In genomic region chr9:127886401-127886972, GRCh38 we compare ENCODE assay signal across 19 cellular contexts. TPM values are rescaled to one million over a fixed set of nuclear protein-coding genes. Genes with fewer than 3 reads are reported as not detected.
A peak's percentile ranks its signal among the peaks of the same experiment; 100 is the strongest.
DNase-seq lines count a peak whose midpoint lies in the region; ATAC-seq and TF ChIP-seq lines count a peak whose summit lies in the region.
"Had no signal": no experiment of that assay in that cellular context is flagged by ENCODE, and none has a peak within 500 bp of the region (broad histone marks: within the 10 kb centered on the region; RNA-seq: fewer than 3 reads in every experiment).

No MANE protein-coding gene starts in this region.

- intact Hi-C loops in A673 (cut with micrococcal nuclease; ENCODE audit: unreplicated experiment): no loop called here

- H3K36me3 ChIP-seq in A673 (ENCODE audit: insufficient read depth, low read length, poor library complexity, severe bottlenecking) (peaks cover 33% of the 10 kb centered on the region), GM06990 (ENCODE audit: control insufficient read depth, insufficient read depth, low read length) (peaks cover 12% of the 10 kb centered on the region)

- peaks cover 32% of the 10 kb centered on the region for H3K4me1 ChIP-seq in A673 (ENCODE audit: insufficient read depth, low read length, poor library complexity, severe bottlenecking)
- H3K4me1 ChIP-seq: SJSA1 had no signal

- H3K27me3 ChIP-seq in A673 (replicated peaks; ENCODE audit: insufficient read depth, low read depth, low read length, poor library complexity) (no peaks in the 10 kb centered on the region), GM06990 (replicated peaks; ENCODE audit: control insufficient read depth, insufficient read depth, low read length) (no peaks in the 10 kb centered on the region)
- H3K27me3 ChIP-seq: BE2C, foreskin keratinocyte, SJSA1, suprapubic skin had no signal

- peaks cover 15% of the 10 kb centered on the region for H3K4me1 Mint-ChIP-seq in T-helper 17 cell

- H3K9me3 ChIP-seq in A673 (ENCODE audit: low read depth, low read length, poor library complexity, severe bottlenecking) (no peaks in the 10 kb centered on the region), T-helper 17 cell (ENCODE audit: control insufficient read depth, low read length, poor library complexity, severe bottlenecking) (no peaks in the 10 kb centered on the region)
- H3K9me3 ChIP-seq: BE2C, SJSA1, suprapubic skin had no signal

- POLR2A ChIA-PET in A673 (lab: Charles Lee; ENCODE audit: low non-redundant PET): no interaction called here

- CTCF ChIA-PET in A673 (lab: Charles Lee): no interaction called here

- H3K36me3 Mint-ChIP-seq in T-helper 17 cell (ENCODE audit: low read depth): peaks cover 2% of the 10 kb centered on the region

- BruUV-seq in A673 (replicated peaks; lab: Mats Ljungman, UMichigan): no TSS peak

- no peak overlapping the region for H3K27ac ChIP-seq in A673 (ENCODE audit: low read depth, low read length, poor library complexity, severe bottlenecking)
- H3K27ac ChIP-seq: foreskin keratinocyte, SJSA1, suprapubic skin had no signal

- no peak for ATAC-seq in T-helper 17 cell
- ATAC-seq: foreskin keratinocyte had no signal

- no peaks in the 10 kb centered on the region for H3K27me3 Mint-ChIP-seq in T-helper 17 cell

- peak overlapping the region; percentile 16 for H3K27ac Mint-ChIP-seq in T-helper 17 cell

- TF ChIP-seq CTCF in A673 (conservative IDR thresholded peaks at IDR 0.05; ENCODE audit: low read depth, low read length): no peak
- no peak for TF ChIP-seq CTCF in GM06990 (IDR thresholded peaks at IDR 0.05; ENCODE audit: insufficient read depth, low read length, poor library complexity, severe bottlenecking)

- no peak overlapping the region for H3K4me3 ChIP-seq in A673 (ENCODE audit: low read depth, low read length, poor library complexity, severe bottlenecking)
- H3K4me3 ChIP-seq in GM06990 (replicated peaks; ENCODE audit: low read depth, low read length): no peak overlapping the region
- H3K4me3 ChIP-seq: SJSA1, skin epidermis, suprapubic skin had no signal

- peak; percentile 40 for DNase-seq in A673 (ENCODE audit: low spot score)
- DNase-seq in GM06990 (ENCODE audit: extremely low read depth, insufficient read length): peak; percentile 8
- DNase-seq in T-helper 17 cell: no peak
- peak; percentile 51 for DNase-seq in iPS-NIHi7 (ENCODE audit: extremely low spot score)
- DNase-seq in activated effector memory CD4-positive, alpha-beta T cell treated with Interleukin-2 at 50 U/mL for 16 hours: no peak
- no peak for DNase-seq in NCI-H1092 (lab: John Stamatoyannopoulos, UW)
- DNase-seq in NCI-H2029 (lab: John Stamatoyannopoulos, UW): no peak
- DNase-seq in NCI-H2227 (lab: John Stamatoyannopoulos, UW; ENCODE audit: unreplicated experiment): no peak
- DNase-seq: activated gamma-delta T cell treated with Interleukin-2 at 50 U/mL for 16 hours; BE2C; effector CD4-positive, alpha-beta T cell; foreskin keratinocyte; mesendoderm; MV-4-11; NCI-H2107 had no signal

- H3K4me3 Mint-ChIP-seq in T-helper 17 cell: no peak overlapping the region
- H3K4me3 Mint-ChIP-seq: brain had no signal

RNA-seq across cellular contexts. Expression of gene AK1, which starts 9.0 kb away (rescaled TPM):
- total RNA-seq in A673 (2021): 35.8 and 52.9 TPM in 2 replicates
- 10 to 100 TPM; 35.9 to 66.5 TPM for total RNA-seq in T-helper 17 cell

RNA-seq across cellular contexts. Expression of gene ST6GALNAC6, which starts 12.9 kb away (rescaled TPM):
- total RNA-seq in A673 (2021): 34.7 and 40.4 TPM in 2 replicates
- total RNA-seq in T-helper 17 cell: 100 to 1,000 TPM in 1 of 2 donors, 10 to 100 TPM in 1; 74.5 to 108 TPM

RNA-seq across cellular contexts. Expression of gene ST6GALNAC4, which starts 30.4 kb away (rescaled TPM):
- total RNA-seq in A673 (2021): 11.8 and 15.8 TPM in 2 replicates
- total RNA-seq in T-helper 17 cell: 10 to 100 TPM; 18.5 to 22.1 TPM

RNA-seq across cellular contexts. Expression of gene ENG, which starts 32.0 kb away (rescaled TPM):
- total RNA-seq in A673 (2021) (29.9 and 31.1 TPM in 2 replicates), T-helper 17 cell (1 to 10 TPM; 3.2 to 6.4 TPM)

RNA-seq across cellular contexts. Expression of gene PIP5KL1, which starts 44.1 kb away (rescaled TPM):
- total RNA-seq in A673 (2021) (2.6 and 3.9 TPM in 2 replicates), T-helper 17 cell (1 to 10 TPM; 2.1 to 2.3 TPM)

Comparison
In these comparisons a context has a peak if more than half of its experiments do, and no peak if none do; other contexts are left out.
1. DNase-seq: peak in A673 (single experiment), GM06990 (single experiment) and iPS-NIHi7 (single experiment); none in T-helper 17 cell (0 of 3), activated effector memory CD4-positive, alpha-beta T cell treated with Interleukin-2 at 50 U/mL for 16 hours (single experiment), NCI-H1092 (single experiment), NCI-H2029 (single experiment) and NCI-H2227 (single experiment).